Comparison of ENCODE assay signal across 13 cellular contexts in genomic region chr10:43249962-43250624, GRCh38. TPM values are rescaled to one million over a fixed set of nuclear protein-coding genes. Genes with fewer than 3 reads are reported as not detected.
DNase-seq lines count a peak whose midpoint lies in the region; ATAC-seq and TF ChIP-seq lines count a peak whose summit lies in the region.
"Had no signal": no experiment of that assay in that cellular context is flagged by ENCODE, and none has a peak within 500 bp of the region (broad histone marks: within the 10 kb centered on the region; RNA-seq: fewer than 3 reads in every experiment).

No MANE protein-coding gene starts in this region.

- H3K36me3 Mint-ChIP-seq in H9 (ENCODE audit: insufficient read depth in 1 of 3, low read depth in 3 of 3) = no peaks in the 10 kb centered on the region; a peak in 2 of 7 replicates
- no peaks in the 10 kb centered on the region for H3K36me3 Mint-ChIP-seq in activated naive CD4-positive, alpha-beta T cell treated with anti-CD3 and anti-CD28 coated beads for 36 hours (ENCODE audit: low read depth)
- H3K36me3 Mint-ChIP-seq: CD4-positive, CD25-positive, alpha-beta regulatory T cell; stimulated activated memory B cell treated with anti-CD40 and anti-IgM and Interleukin-4, amounts not matched to agents 10 μg/mL and 1 μg/mL and 100 μg/mL, for 72 hours had no signal

- no peak overlapping the region for H4K8ac ChIP-seq in H9 (replicated peaks; ENCODE audit: insufficient read length, low read depth, low read length)

- H3K23me2 ChIP-seq in H9 (ENCODE audit: insufficient read length, low read depth, low read length, poor library complexity, severe bottlenecking) = no peaks in the 10 kb centered on the region

- POLR2A ChIA-PET in A673 (lab: Charles Lee; ENCODE audit: low non-redundant PET) = no interaction called here

- peaks cover 7% of the 10 kb centered on the region for H3K4me1 ChIP-seq in A673 (ENCODE audit: insufficient read depth, low read length, poor library complexity, severe bottlenecking)
- no peaks in the 10 kb centered on the region for H3K4me1 ChIP-seq in H9 (ENCODE audit: insufficient read depth, low read length)
- peaks cover 0 to 2% of the 10 kb centered on the region in 2 donors for H3K4me1 ChIP-seq in left lung

- no peaks in the 10 kb centered on the region for H3K36me3 ChIP-seq in A673 (ENCODE audit: insufficient read depth, low read length, poor library complexity, severe bottlenecking)
- no peaks in the 10 kb centered on the region for H3K36me3 ChIP-seq in left lung

- H2BK12ac ChIP-seq in H9 (ENCODE audit: insufficient read length, low read depth, low read length) = no peak overlapping the region

- TF ChIP-seq CTCF in A673 (conservative IDR thresholded peaks at IDR 0.05; ENCODE audit: low read depth, low read length) (no peak), H9 (conservative IDR thresholded peaks at IDR 0.05) (no peak), left lung (IDR thresholded peaks at IDR 0.05) (no peak)

- H3K27ac ChIP-seq in A673 (ENCODE audit: low read depth, low read length, poor library complexity, severe bottlenecking) = no peak overlapping the region
- no peak overlapping the region for H3K27ac ChIP-seq in H9 (ENCODE audit: insufficient read length, low read depth, low read length)
- no peak overlapping the region for H3K27ac ChIP-seq in left lung
- H3K27ac ChIP-seq: skin epidermis had no signal

- H2AK5ac ChIP-seq in H9 (ENCODE audit: insufficient read length, low read length) = no peak overlapping the region

- no peak overlapping the region for H2BK15ac ChIP-seq in H9 (ENCODE audit: low read depth, low read length)

- no peak overlapping the region for H2BK120ac ChIP-seq in H9 (ENCODE audit: low read depth, low read length, poor library complexity, severe bottlenecking)

- peaks cover 0 to 6% of the 10 kb centered on the region in 2 experiments; a peak in 3 of 5 replicates for H3K9me3 Mint-ChIP-seq in H9
- no peaks in the 10 kb centered on the region for H3K9me3 Mint-ChIP-seq in activated naive CD4-positive, alpha-beta T cell treated with anti-CD3 and anti-CD28 coated beads for 36 hours
- H3K9me3 Mint-ChIP-seq: stimulated activated memory B cell treated with anti-CD40 and anti-IgM and Interleukin-4, amounts not matched to agents 10 μg/mL and 1 μg/mL and 100 μg/mL, for 72 hours had no signal

- no peaks in the 10 kb centered on the region for H4K20me1 ChIP-seq in H9 (ENCODE audit: control insufficient read depth, insufficient read depth, insufficient read length)

- peak; percentile 37 for DNase-seq in A673 (ENCODE audit: low spot score)
- peak; percentile 49 for DNase-seq in H9
- DNase-seq in activated naive CD4-positive, alpha-beta T cell treated with anti-CD3 and anti-CD28 coated beads for 36 hours = peak; percentile 37
- peak; percentile 24 to 65 for DNase-seq in left lung
- DNase-seq in midbrain (lab: John Stamatoyannopoulos, UW) = no peak
- DNase-seq in NCI-H2081 (lab: John Stamatoyannopoulos, UW) = no peak
- DNase-seq: CD4-positive, CD25-positive, alpha-beta regulatory T cell; NCI-H1417 had no signal

- H3K4ac ChIP-seq in H9 (ENCODE audit: low read depth, low read length) = no peak overlapping the region

- H3K9me3 ChIP-seq in A673 (ENCODE audit: low read depth, low read length, poor library complexity, severe bottlenecking) (no peaks in the 10 kb centered on the region), H9 (ENCODE audit: control insufficient read depth, low read depth, low read length) (no peaks in the 10 kb centered on the region), left lung (no peaks in the 10 kb centered on the region)
- H3K9me3 ChIP-seq: mucosa of descending colon had no signal

- no peak overlapping the region for H3K4me3 Mint-ChIP-seq in H9
- H3K4me3 Mint-ChIP-seq in activated naive CD4-positive, alpha-beta T cell treated with anti-CD3 and anti-CD28 coated beads for 36 hours = no peak overlapping the region
- H3K4me3 Mint-ChIP-seq: stimulated activated memory B cell treated with anti-CD40 and anti-IgM and Interleukin-4, amounts not matched to agents 10 μg/mL and 1 μg/mL and 100 μg/mL, for 72 hours had no signal

- H3K4me2 ChIP-seq in H9 (ENCODE audit: insufficient read depth, insufficient read length, low read length) = no peak overlapping the region

- no peak overlapping the region for H2BK20ac ChIP-seq in H9 (ENCODE audit: low read depth, low read length, poor library complexity, severe bottlenecking)

- intact Hi-C loops in A673 (cut with micrococcal nuclease; ENCODE audit: unreplicated experiment) = no loop called here
- intact Hi-C loops in activated naive CD4-positive, alpha-beta T cell treated with anti-CD3 and anti-CD28 coated beads for 36 hours (cut with micrococcal nuclease) = no loop called here
- intact Hi-C loops in left lung (cut with DNase I) = no loop called here

- no TSS peak for BruUV-seq in A673 (replicated peaks; lab: Mats Ljungman, UMichigan)

- WGBS in H9 (ENCODE audit: extremely low coverage, insufficient read length, low lambda C conversion rate) = no CpG with 5 or more reads among the region's 17 CpGs

- H3K4me3 ChIP-seq in A673 (ENCODE audit: low read depth, low read length, poor library complexity, severe bottlenecking) = no peak overlapping the region
- no peak overlapping the region for H3K4me3 ChIP-seq in left lung
- H3K4me3 ChIP-seq: mucosa of descending colon, skin epidermis had no signal

- no peak for ATAC-seq in left lung
- ATAC-seq in GM18858 (IDR thresholded peaks at IDR 0.05; ENCODE audit: unreplicated experiment) = no peak
- ATAC-seq in HG03565 (IDR thresholded peaks at IDR 0.05; ENCODE audit: unreplicated experiment) = no peak
- ATAC-seq: mucosa of descending colon; stimulated activated memory B cell treated with anti-CD40 and anti-IgM and Interleukin-4, amounts not matched to agents 10 μg/mL and 1 μg/mL and 100 μg/mL, for 72 hours had no signal

- no peak overlapping the region for H3K27ac Mint-ChIP-seq in H9
- H3K27ac Mint-ChIP-seq in activated naive CD4-positive, alpha-beta T cell treated with anti-CD3 and anti-CD28 coated beads for 36 hours = no peak overlapping the region
- H3K27ac Mint-ChIP-seq: CD4-positive, CD25-positive, alpha-beta regulatory T cell; stimulated activated memory B cell treated with anti-CD40 and anti-IgM and Interleukin-4, amounts not matched to agents 10 μg/mL and 1 μg/mL and 100 μg/mL, for 72 hours had no signal

- H3K27me3 ChIP-seq in A673 (replicated peaks; ENCODE audit: insufficient read depth, low read depth, low read length, poor library complexity) (no peaks in the 10 kb centered on the region), H9 (ENCODE audit: insufficient read depth, low read length) (no peaks in the 10 kb centered on the region), left lung (no peaks in the 10 kb centered on the region)

- peaks cover 19% of the 10 kb centered on the region for H3K27me3 Mint-ChIP-seq in H9 (ENCODE audit: low read depth)
- no peaks in the 10 kb centered on the region for H3K27me3 Mint-ChIP-seq in activated naive CD4-positive, alpha-beta T cell treated with anti-CD3 and anti-CD28 coated beads for 36 hours (ENCODE audit: low read depth)

- no peaks in the 10 kb centered on the region for H3K79me1 ChIP-seq in H9 (ENCODE audit: insufficient read depth, low read depth, low read length, poor library complexity, severe bottlenecking)

- no peak overlapping the region for H3K14ac ChIP-seq in H9 (ENCODE audit: insufficient read depth, low read length)

- no peak overlapping the region for H3K9ac ChIP-seq in H9 (ENCODE audit: extremely low read depth, insufficient read length, low read length)

- H4K5ac ChIP-seq in H9 (ENCODE audit: insufficient read length, low read depth, low read length) = no peak overlapping the region

- H3K56ac ChIP-seq in H9 (ENCODE audit: insufficient read length, low read depth, low read length) = no peak overlapping the region

- no peak overlapping the region for H3K23ac ChIP-seq in H9 (ENCODE audit: insufficient read length, low read depth, low read length)

- H2AFZ ChIP-seq in H9 (ENCODE audit: low read length) = no peak overlapping the region

- H3T11ph ChIP-seq in H9 (ENCODE audit: low read length) = no peak overlapping the region

- H3K79me2 ChIP-seq in H9 (ENCODE audit: insufficient read depth, low read length) = no peaks in the 10 kb centered on the region

- H3K4me1 Mint-ChIP-seq in H9 = peaks cover 21 to 26% of the 10 kb centered on the region in 2 experiments
- H3K4me1 Mint-ChIP-seq in activated naive CD4-positive, alpha-beta T cell treated with anti-CD3 and anti-CD28 coated beads for 36 hours (ENCODE audit: low read depth) = peaks cover 8% of the 10 kb centered on the region
- H3K4me1 Mint-ChIP-seq: CD4-positive, CD25-positive, alpha-beta regulatory T cell; stimulated activated memory B cell treated with anti-CD40 and anti-IgM and Interleukin-4, amounts not matched to agents 10 μg/mL and 1 μg/mL and 100 μg/mL, for 72 hours had no signal

- H2BK5ac ChIP-seq in H9 (ENCODE audit: insufficient read length, low read length) = no peak overlapping the region

- H3K18ac ChIP-seq in H9 (ENCODE audit: insufficient read length, low read depth, low read length) = no peak overlapping the region

- no peak overlapping the region for H4K91ac ChIP-seq in H9 (ENCODE audit: insufficient read length, low read depth, low read length)

- CTCF ChIA-PET in A673 (lab: Charles Lee) = no interaction called here
- CTCF ChIA-PET in activated naive CD4-positive, alpha-beta T cell treated with anti-CD3 and anti-CD28 coated beads for 36 hours (lab: Charles Lee) = interaction anchor here (1.1 to 1.7 kb wide), 3 partner anchors 9 to 99 kb away, joined by 3 to 6 read pairs (median 5); no protein-coding TSS in a partner anchor

RNA-seq across cellular contexts. Expression of gene RASGEF1A, which starts 16.8 kb away (rescaled TPM):
- 0.35 TPM in 1 of 2 replicates, not detected in the other for total RNA-seq in A673 (2021)
- 17.6 and 20.0 TPM in 2 replicates for total RNA-seq in H9 (2021)
- not detected for total RNA-seq in activated naive CD4-positive, alpha-beta T cell treated with anti-CD3 and anti-CD28 coated beads for 36 hours
- 1 to 10 TPM; 2.0 to 3.1 TPM for total RNA-seq in left lung

Comparison
In these comparisons a context has a peak if more than half of its experiments do, and no peak if none do; other contexts are left out.
1. DNase-seq: peak in A673 (single experiment), H9 (single experiment), activated naive CD4-positive, alpha-beta T cell treated with anti-CD3 and anti-CD28 coated beads for 36 hours (single experiment) and left lung (2 of 2); none in midbrain (single experiment) and NCI-H2081 (0 of 2).